In genomic region chr4:44725166-44725565, GRCh38 we compare ENCODE assay signal across 8 cellular contexts. TPM values are rescaled to one million over a fixed set of nuclear protein-coding genes. Genes with fewer than 3 reads are reported as not detected.
DNase-seq lines count a peak whose midpoint lies in the region; ATAC-seq and TF ChIP-seq lines count a peak whose summit lies in the region.

No MANE protein-coding gene starts in this region.

- H3K23ac ChIP-seq in neuronal stem cell (ENCODE audit: low read depth, low read length, poor library complexity): no peak overlapping the region

- H3K4me3 ChIP-seq in Caco-2 (ENCODE audit: low read depth, low read length) (peak overlapping the region; percentile 74), dorsolateral prefrontal cortex (peak overlapping the region; percentile 63 to 97 (median 82)), neuronal stem cell (ENCODE audit: low read length in 2 of 2) (peak overlapping the region; percentile 83 to 95)

- DNase-seq in Caco-2: no peak
- peak; percentile 41 for DNase-seq in NCI-H69 (lab: John Stamatoyannopoulos, UW)
- no peak for DNase-seq in dorsolateral prefrontal cortex
- DNase-seq in neuronal stem cell (ENCODE audit: low spot score): no peak
- no peak for DNase-seq in posterior vena cava (ENCODE audit: low spot score)
- no peak for DNase-seq in NCI-H748 treated with DMSO at 0.1 percent for 48 hours (lab: John Stamatoyannopoulos, UW)
- DNase-seq in NCI-H748 (lab: John Stamatoyannopoulos, UW; ENCODE audit: unreplicated experiment): no peak

- H2BK120ac ChIP-seq in neuronal stem cell (ENCODE audit: low read depth, low read length): no peak overlapping the region

- no peaks in the 10 kb centered on the region for H3K9me3 ChIP-seq in Caco-2
- no peaks in the 10 kb centered on the region for H3K9me3 ChIP-seq in neuronal stem cell (replicated peaks in 1 of 2; ENCODE audit: control insufficient read depth in 2 of 2, insufficient read depth in 1 of 2, low read depth in 1 of 2, low read length in 2 of 2)

- H3K18ac ChIP-seq in neuronal stem cell (ENCODE audit: low read length): no peak overlapping the region

- POLR2A ChIA-PET in Caco-2 (lab: Charles Lee): no interaction called here

- no peak overlapping the region for H2AK5ac ChIP-seq in neuronal stem cell (ENCODE audit: low read depth, low read length)

- peak overlapping the region; percentile 82 for H3K4me2 ChIP-seq in neuronal stem cell (ENCODE audit: insufficient read depth, low read length, poor library complexity, severe bottlenecking)

- no peaks in the 10 kb centered on the region for H3K79me1 ChIP-seq in neuronal stem cell (ENCODE audit: low read depth, low read length)

- H3K9ac ChIP-seq in neuronal stem cell (ENCODE audit: low read depth, low read length, poor library complexity): no peak overlapping the region

- no CpG with 5 or more reads among the region's 6 CpGs for WGBS in neuronal stem cell (ENCODE audit: extremely low coverage in 2 of 2, insufficient read length in 2 of 2, insufficient replicate concordance in 1 of 2), 2 donors

- no peak overlapping the region for H3K14ac ChIP-seq in neuronal stem cell (ENCODE audit: low read length)

- no peak overlapping the region for H4K91ac ChIP-seq in neuronal stem cell (ENCODE audit: low read depth, low read length, poor library complexity)

- H2BK5ac ChIP-seq in neuronal stem cell (ENCODE audit: low read length): no peak overlapping the region

- H3K4me3 Mint-ChIP-seq in Caco-2 (ENCODE audit: unreplicated experiment): peak overlapping the region; percentile 73

- H3K27ac ChIP-seq in dorsolateral prefrontal cortex (peak overlapping the region in 4 of 59 donors; percentile 80 to 93 (median 85)), neuronal stem cell (replicated peaks; ENCODE audit: low read length) (no peak overlapping the region)

- H3K4me1 ChIP-seq in Caco-2: no peaks in the 10 kb centered on the region
- peaks cover 5 to 6% of the 10 kb centered on the region in 2 donors for H3K4me1 ChIP-seq in neuronal stem cell (ENCODE audit: control insufficient read depth in 2 of 2, insufficient read depth in 1 of 2, low read depth in 1 of 2, low read length in 2 of 2)

- H3K27me3 ChIP-seq in Caco-2 (replicated peaks; ENCODE audit: control insufficient read depth, insufficient read depth, low read length) (no peaks in the 10 kb centered on the region), dorsolateral prefrontal cortex (no peaks in the 10 kb centered on the region), neuronal stem cell (ENCODE audit: control insufficient read depth in 3 of 3, insufficient read depth in 3 of 3, low read depth in 1 of 3, low read length in 3 of 3) (no peaks in the 10 kb centered on the region)

- no peak for ATAC-seq in esophagus mucosa

- H2AFZ ChIP-seq in neuronal stem cell (ENCODE audit: low read length): peak overlapping the region; percentile 98

- H3K9me3 Mint-ChIP-seq in Caco-2 (ENCODE audit: unreplicated experiment): no peaks in the 10 kb centered on the region

- no peak overlapping the region for H3K4ac ChIP-seq in neuronal stem cell (ENCODE audit: low read length)

- intact Hi-C loops in Caco-2 (cut with micrococcal nuclease; ENCODE audit: unreplicated experiment): no loop called here
- intact Hi-C loops in dorsolateral prefrontal cortex (cut with DNase I): loop anchor here in 1 of 2 donors (5.0 kb wide), 1 partner anchor 48 kb away; the partner anchor contains the start of gene GUF1
- intact Hi-C loops in posterior vena cava (cut with DNase I): no loop called here

- H3K36me3 Mint-ChIP-seq in Caco-2 (ENCODE audit: insufficient read depth, unreplicated experiment): peaks cover 11% of the 10 kb centered on the region

- no TSS peak for BruUV-seq in Caco-2 (replicated peaks; lab: Mats Ljungman, UMichigan)

- H2BK15ac ChIP-seq in neuronal stem cell (ENCODE audit: low read length): no peak overlapping the region

- peak overlapping the region; percentile 89 for H3K27ac Mint-ChIP-seq in Caco-2 (ENCODE audit: unreplicated experiment)

- H4K8ac ChIP-seq in neuronal stem cell (ENCODE audit: low read depth, low read length): no peak overlapping the region

- CTCF ChIA-PET in Caco-2 (lab: Charles Lee): no interaction called here

- H3K36me3 ChIP-seq in Caco-2 (ENCODE audit: control insufficient read depth, insufficient read depth, low read length) (no peaks in the 10 kb centered on the region), neuronal stem cell (replicated peaks in 1 of 2; ENCODE audit: control insufficient read depth in 2 of 2, insufficient read depth in 2 of 2, low read length in 2 of 2) (peaks cover 0 to 7% of the 10 kb centered on the region in 2 donors)

- TF ChIP-seq CTCF in Caco-2 (IDR thresholded peaks at IDR 0.05; ENCODE audit: insufficient read depth in 1 of 2, low read depth in 1 of 2, low read length in 1 of 2, severe bottlenecking in 1 of 2, unreplicated experiment in 1 of 2): no peak
- no peak for TF ChIP-seq CTCF in dorsolateral prefrontal cortex (IDR thresholded peaks at IDR 0.05 in 54 of 56, conservative IDR thresholded peaks at IDR 0.05 in 2 of 56; ENCODE audit: low read depth in 1 of 56, partially characterized antibody in 56 of 56)

- no peaks in the 10 kb centered on the region for H3K27me3 Mint-ChIP-seq in Caco-2 (ENCODE audit: insufficient read depth, unreplicated experiment)

- H2BK12ac ChIP-seq in neuronal stem cell (ENCODE audit: low read length): no peak overlapping the region

- H3K4me1 Mint-ChIP-seq in Caco-2 (ENCODE audit: low read depth, unreplicated experiment): no peaks in the 10 kb centered on the region

RNA-seq across cellular contexts. Expression of gene GNPDA2, which starts 1.2 kb away (rescaled TPM):
- 4.8 and 5.8 TPM in 2 replicates for total RNA-seq in Caco-2 (2022)
- total RNA-seq in dorsolateral prefrontal cortex: 10 to 100 TPM; 15.1 to 34.0 (median 26.3) TPM
- 10.2 TPM for polyA plus RNA-seq in neuronal stem cell (2013, experiment 1 of 2)
- polyA plus RNA-seq in neuronal stem cell (2013, experiment 2 of 2): 8.8 TPM
- 10 to 100 TPM; 20.9 to 21.7 TPM for total RNA-seq in posterior vena cava
- total RNA-seq in esophagus mucosa: 4.9 TPM

RNA-seq across cellular contexts. Expression of gene GUF1, which starts 46.9 kb away (rescaled TPM):
- 27.6 and 29.0 TPM in 2 replicates for total RNA-seq in Caco-2 (2022)
- 10 to 100 TPM; 14.8 to 35.0 (median 27.3) TPM for total RNA-seq in dorsolateral prefrontal cortex
- polyA plus RNA-seq in neuronal stem cell (2013, experiment 1 of 2): 24.1 TPM
- 23.3 TPM for polyA plus RNA-seq in neuronal stem cell (2013, experiment 2 of 2)
- total RNA-seq in posterior vena cava: 10 to 100 TPM; 12.9 to 19.5 TPM
- total RNA-seq in esophagus mucosa: 18.5 TPM
